ENCODE assay signal across 35 cellular contexts in genomic region chr4:95714571-95714970, GRCh38.
"Had no signal": no experiment of that assay in that cellular context is flagged by ENCODE, and none has a peak within 500 bp of the region (broad histone marks: within the 10 kb centered on the region; RNA-seq: fewer than 3 reads in every experiment).

No MANE protein-coding gene starts in this region.

- DNase-seq: Karpas-422, Kasumi-1, MG63, MM.1S, MV-4-11, NCI-H1048, NCI-H1092, NCI-H1092 treated with DMSO at 0.1 percent for 48 hours, NCI-H1105, NCI-H1105 treated with DMSO at 0.1 percent for 48 hours, NCI-H1417, NCI-H1417 treated with DMSO at 0.1 percent for 48 hours, NCI-H1436, NCI-H1436 treated with DMSO at 0.1 percent for 48 hours, NCI-H146, NCI-H1694, NCI-H1694 treated with DMSO at 0.1 percent for 48 hours, NCI-H187, NCI-H187 treated with DMSO at 0.1 percent for 48 hours, NCI-H1930, NCI-H2029, NCI-H2029 treated with DMSO at 0.1 percent for 48 hours, NCI-H2081, NCI-H2081 treated with DMSO at 0.1 percent for 48 hours, NCI-H2107, NCI-H2171, NCI-H2171 treated with DMSO at 0.1 percent for 48 hours, NCI-H2227 treated with DMSO at 0.1 percent for 48 hours, NCI-H226, NCI-H345, NCI-H446, NCI-H446 treated with DMSO at 0.1 percent for 48 hours, NCI-H510A, NCI-H510A treated with DMSO at 0.1 percent for 48 hours had no signal

- H3K27me3 ChIP-seq: MG63 had no signal

- H3K4me2 ChIP-seq: KMS-11 had no signal

- H3K4me3 ChIP-seq: MG63 had no signal

- H3K27ac ChIP-seq: KMS-11 had no signal

- H3K36me3 ChIP-seq: MG63 had no signal
